ENCODE assay signal across 21 cellular contexts in genomic region chr10:20954519-20954918, GRCh38. TPM values are rescaled to one million over a fixed set of nuclear protein-coding genes. Genes with fewer than 3 reads are reported as not detected.
DNase-seq lines count a peak whose midpoint lies in the region; ATAC-seq, FAIRE-seq and TF ChIP-seq lines count a peak whose summit lies in the region.
"Had no signal": no experiment of that assay in that cellular context is flagged by ENCODE, and none has a peak within 500 bp of the region (broad histone marks: within the 10 kb centered on the region; RNA-seq: fewer than 3 reads in every experiment).

No MANE protein-coding gene starts in this region.

- no peaks in the 10 kb centered on the region for H3K27me3 ChIP-seq in H9 (ENCODE audit: insufficient read depth, low read length)
- no peaks in the 10 kb centered on the region for H3K27me3 ChIP-seq in astrocyte (ENCODE audit: insufficient read depth, low read length)
- H3K27me3 ChIP-seq in left ventricle myocardium inferior (ENCODE audit: low read depth): no peaks in the 10 kb centered on the region

- no peak overlapping the region for H2BK20ac ChIP-seq in H9 (ENCODE audit: low read depth, low read length, poor library complexity, severe bottlenecking)

- H3K4me3 ChIP-seq in astrocyte (ENCODE audit: insufficient read depth, low read depth, low read length): no peak overlapping the region
- H3K4me3 ChIP-seq in left ventricle myocardium inferior: no peak overlapping the region

- no peak overlapping the region for H3K27ac ChIP-seq in H9 (ENCODE audit: insufficient read length, low read depth, low read length)
- H3K27ac ChIP-seq in astrocyte (ENCODE audit: low read depth, low read length): no peak overlapping the region
- H3K27ac ChIP-seq in left ventricle myocardium inferior (replicated peaks): no peak overlapping the region

- H3K9me3 Mint-ChIP-seq in H9 (peaks cover 5 to 7% of the 10 kb centered on the region in 2 experiments; a peak in 2 of 5 replicates), astrocyte (ENCODE audit: unreplicated experiment) (no peaks in the 10 kb centered on the region), nephron progenitor cell (no peaks in the 10 kb centered on the region)

- H3K4me2 ChIP-seq in H9 (ENCODE audit: insufficient read depth, insufficient read length, low read length) (no peak overlapping the region), astrocyte (ENCODE audit: low read length) (no peak overlapping the region)

- no peak overlapping the region for H3K23ac ChIP-seq in H9 (ENCODE audit: insufficient read length, low read depth, low read length)

- intact Hi-C loops in left ventricle myocardium inferior (cut with micrococcal nuclease): no loop called here

- H4K8ac ChIP-seq in H9 (replicated peaks; ENCODE audit: insufficient read length, low read depth, low read length): no peak overlapping the region

- H3T11ph ChIP-seq in H9 (ENCODE audit: low read length): no peak overlapping the region

- no peak overlapping the region for H3K56ac ChIP-seq in H9 (ENCODE audit: insufficient read length, low read depth, low read length)

- H2AK5ac ChIP-seq in H9 (ENCODE audit: insufficient read length, low read length): no peak overlapping the region

- H3K4ac ChIP-seq in H9 (ENCODE audit: low read depth, low read length): no peak overlapping the region

- no peak overlapping the region for H2BK120ac ChIP-seq in H9 (ENCODE audit: low read depth, low read length, poor library complexity, severe bottlenecking)

- H3K36me3 Mint-ChIP-seq in H9 (ENCODE audit: insufficient read depth in 1 of 3, low read depth in 3 of 3) (peaks cover 0 to 23% (median 21%) of the 10 kb centered on the region in 3 experiments; a peak in 4 of 7 replicates), astrocyte (ENCODE audit: low read depth, unreplicated experiment) (no peaks in the 10 kb centered on the region), nephron progenitor cell (ENCODE audit: low read depth) (no peaks in the 10 kb centered on the region)
- H3K36me3 Mint-ChIP-seq: CD14-positive monocyte had no signal

- H3K14ac ChIP-seq in H9 (ENCODE audit: insufficient read depth, low read length): no peak overlapping the region

- FAIRE-seq in astrocyte (lab: Jason Lieb, UNC): no peak
- FAIRE-seq: A204.1, GM19239 had no signal

- H3K4me1 Mint-ChIP-seq in H9 (peaks cover 16 to 26% of the 10 kb centered on the region in 2 experiments), astrocyte (ENCODE audit: low read depth, unreplicated experiment) (peaks cover 27% of the 10 kb centered on the region), nephron progenitor cell (peaks cover 69% of the 10 kb centered on the region)
- H3K4me1 Mint-ChIP-seq: CD14-positive monocyte had no signal

- H4K20me1 ChIP-seq in H9 (ENCODE audit: control insufficient read depth, insufficient read depth, insufficient read length) (no peaks in the 10 kb centered on the region), astrocyte (ENCODE audit: insufficient read depth, low read length) (no peaks in the 10 kb centered on the region)

- H3K9ac ChIP-seq in H9 (ENCODE audit: extremely low read depth, insufficient read length, low read length) (no peak overlapping the region), astrocyte (ENCODE audit: low read length) (no peak overlapping the region)

- no peaks in the 10 kb centered on the region for H3K79me1 ChIP-seq in H9 (ENCODE audit: insufficient read depth, low read depth, low read length, poor library complexity, severe bottlenecking)

- H3K18ac ChIP-seq in H9 (ENCODE audit: insufficient read length, low read depth, low read length): no peak overlapping the region

- TF ChIP-seq CTCF in H9 (conservative IDR thresholded peaks at IDR 0.05) (no peak), astrocyte (IDR thresholded peaks at IDR 0.05; ENCODE audit: insufficient read depth, low read depth, low read length) (no peak), nephron progenitor cell (IDR thresholded peaks at IDR 0.05) (no peak), left ventricle myocardium inferior (IDR thresholded peaks at IDR 0.05; ENCODE audit: borderline replicate concordance) (no peak)

- H3K27me3 Mint-ChIP-seq in H9 (ENCODE audit: low read depth) (no peaks in the 10 kb centered on the region), astrocyte (ENCODE audit: low read depth, unreplicated experiment) (no peaks in the 10 kb centered on the region), nephron progenitor cell (ENCODE audit: low read depth, poor library complexity) (no peaks in the 10 kb centered on the region)

- no peak overlapping the region for H2BK5ac ChIP-seq in H9 (ENCODE audit: insufficient read length, low read length)

- H4K91ac ChIP-seq in H9 (ENCODE audit: insufficient read length, low read depth, low read length): no peak overlapping the region

- H3K27ac Mint-ChIP-seq in H9 (peak overlapping the region; percentile 24 to 78 (median 54); a peak in 4 of 7 replicates), astrocyte (ENCODE audit: unreplicated experiment) (peak overlapping the region; percentile 89), nephron progenitor cell (peak overlapping the region; percentile 97)

- H3K9me3 ChIP-seq in H9 (ENCODE audit: control insufficient read depth, low read depth, low read length) (no peaks in the 10 kb centered on the region), astrocyte (ENCODE audit: insufficient read depth, low read depth, low read length) (no peaks in the 10 kb centered on the region), left ventricle myocardium inferior (replicated peaks) (peaks cover 8% of the 10 kb centered on the region)

- no peak overlapping the region for H2BK12ac ChIP-seq in H9 (ENCODE audit: insufficient read length, low read depth, low read length)

- no CpG with 5 or more reads among the region's 5 CpGs for WGBS in H9 (ENCODE audit: extremely low coverage, insufficient read length, low lambda C conversion rate)

- H3K4me1 ChIP-seq in H9 (ENCODE audit: insufficient read depth, low read length) (no peaks in the 10 kb centered on the region; the same call in 1 of the 2 replicates), astrocyte (ENCODE audit: insufficient read depth, low read length) (no peaks in the 10 kb centered on the region), left ventricle myocardium inferior (no peaks in the 10 kb centered on the region)

- no peak overlapping the region for H2AFZ ChIP-seq in H9 (ENCODE audit: low read length)
- no peak overlapping the region for H2AFZ ChIP-seq in astrocyte (ENCODE audit: low read depth, low read length)

- no peak for ATAC-seq in HG03520 (IDR thresholded peaks at IDR 0.05; ENCODE audit: unreplicated experiment)
- ATAC-seq: Panc1 had no signal

- H3K4me3 Mint-ChIP-seq in H9 (no peak overlapping the region), astrocyte (ENCODE audit: unreplicated experiment) (no peak overlapping the region), nephron progenitor cell (no peak overlapping the region)
- H3K4me3 Mint-ChIP-seq: CD14-positive monocyte had no signal

- no peaks in the 10 kb centered on the region for H3K23me2 ChIP-seq in H9 (ENCODE audit: insufficient read length, low read depth, low read length, poor library complexity, severe bottlenecking)

- no peaks in the 10 kb centered on the region for H3K79me2 ChIP-seq in H9 (ENCODE audit: insufficient read depth, low read length)
- H3K79me2 ChIP-seq in astrocyte (ENCODE audit: insufficient read depth, low read length): no peaks in the 10 kb centered on the region

- no peaks in the 10 kb centered on the region for H3K36me3 ChIP-seq in astrocyte (ENCODE audit: insufficient read depth, low read length)
- H3K36me3 ChIP-seq in left ventricle myocardium inferior: no peaks in the 10 kb centered on the region

- DNase-seq in H9: peak; percentile 95
- no peak for DNase-seq in astrocyte (ENCODE audit: low read depth)
- peak; percentile 12 for DNase-seq in iPS DF 19.7 (ENCODE audit: low read depth, low spot score)
- DNase-seq in nephron progenitor cell: peak; percentile 41
- no peak for DNase-seq in T-helper 1 cell
- DNase-seq in left ventricle myocardium inferior: no peak
- no peak for DNase-seq in NCI-H1105 treated with DMSO at 0.1 percent for 48 hours (lab: John Stamatoyannopoulos, UW)
- DNase-seq: DMS53; EL; KG1; NCI-H1092 treated with DMSO at 0.1 percent for 48 hours; NCI-H146; NCI-H2029; NCI-H345; NCI-H774; NK-92 treated with Interleukin-12 subunit alpha and Interleukin-12 subunit beta, amount 100 ng/mL, for 24 hours had no signal

- H4K5ac ChIP-seq in H9 (ENCODE audit: insufficient read length, low read depth, low read length): no peak overlapping the region

- no peak overlapping the region for H2BK15ac ChIP-seq in H9 (ENCODE audit: low read depth, low read length)

RNA-seq across cellular contexts. Expression of gene NEBL, which starts 57.4 kb away (rescaled TPM):
- total RNA-seq in H9 (2021) (20.4 and 20.9 TPM in 2 replicates), astrocyte (3.7 and 6.0 TPM in 2 replicates), left ventricle myocardium inferior (805 TPM)

Comparison
In these comparisons a context has a peak if more than half of its experiments do, and no peak if none do; other contexts are left out.
1. DNase-seq: peak in H9 (single experiment), iPS DF 19.7 (single experiment) and nephron progenitor cell (single experiment); none in astrocyte (single experiment), T-helper 1 cell (0 of 5), left ventricle myocardium inferior (single experiment) and NCI-H1105 treated with DMSO at 0.1 percent for 48 hours (single experiment).
2. RNA of gene NEBL, which starts 57.4 kb away (total RNA-seq): 805 TPM in left ventricle myocardium inferior (single experiment); 20.4 to 20.9 TPM in H9 and 3.7 to 6.0 TPM in astrocyte; every median in the first group is over 10 times any median in the second.
3. Peak in every context shown above with its lines, with median percentiles within 50 percentile points of each other: H3K27ac Mint-ChIP-seq.